ENCODE assay signal across 1 cellular context in the genomic region with DNA sequence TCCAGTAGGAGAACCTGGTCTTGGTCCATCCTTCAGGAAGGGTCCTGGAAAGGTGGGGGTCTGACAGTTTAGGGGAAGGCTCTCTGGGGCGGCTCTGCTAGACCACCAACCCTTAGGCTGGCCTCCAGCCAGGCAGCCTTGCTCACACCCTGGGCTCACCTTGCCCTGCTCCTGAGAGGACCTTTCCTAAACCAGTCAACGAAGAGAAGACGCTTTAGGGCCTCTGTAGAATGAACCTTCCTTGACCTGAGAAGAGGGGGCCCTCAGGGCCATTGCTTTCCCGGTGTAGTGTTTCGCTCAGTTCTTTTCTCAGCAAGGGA.
TF ChIP-seq lines count a peak whose summit lies in the region.

No MANE protein-coding gene starts in this region.

TF ChIP-seq in K562, 482 proteins besides CTCF, POLR2A, EP300 and RAD21:
- no peak for TF ChIP-seq TAF1 (IDR thresholded peaks at IDR 0.05; ENCODE audit: control insufficient read depth, extremely low read depth, insufficient read depth, low read length, severe bottlenecking)
- no peak for TF ChIP-seq PCBP1 (IDR thresholded peaks at IDR 0.05; ENCODE audit: low read depth, low read length, poor library complexity, severe bottlenecking)
- TF ChIP-seq, protein P1, sequence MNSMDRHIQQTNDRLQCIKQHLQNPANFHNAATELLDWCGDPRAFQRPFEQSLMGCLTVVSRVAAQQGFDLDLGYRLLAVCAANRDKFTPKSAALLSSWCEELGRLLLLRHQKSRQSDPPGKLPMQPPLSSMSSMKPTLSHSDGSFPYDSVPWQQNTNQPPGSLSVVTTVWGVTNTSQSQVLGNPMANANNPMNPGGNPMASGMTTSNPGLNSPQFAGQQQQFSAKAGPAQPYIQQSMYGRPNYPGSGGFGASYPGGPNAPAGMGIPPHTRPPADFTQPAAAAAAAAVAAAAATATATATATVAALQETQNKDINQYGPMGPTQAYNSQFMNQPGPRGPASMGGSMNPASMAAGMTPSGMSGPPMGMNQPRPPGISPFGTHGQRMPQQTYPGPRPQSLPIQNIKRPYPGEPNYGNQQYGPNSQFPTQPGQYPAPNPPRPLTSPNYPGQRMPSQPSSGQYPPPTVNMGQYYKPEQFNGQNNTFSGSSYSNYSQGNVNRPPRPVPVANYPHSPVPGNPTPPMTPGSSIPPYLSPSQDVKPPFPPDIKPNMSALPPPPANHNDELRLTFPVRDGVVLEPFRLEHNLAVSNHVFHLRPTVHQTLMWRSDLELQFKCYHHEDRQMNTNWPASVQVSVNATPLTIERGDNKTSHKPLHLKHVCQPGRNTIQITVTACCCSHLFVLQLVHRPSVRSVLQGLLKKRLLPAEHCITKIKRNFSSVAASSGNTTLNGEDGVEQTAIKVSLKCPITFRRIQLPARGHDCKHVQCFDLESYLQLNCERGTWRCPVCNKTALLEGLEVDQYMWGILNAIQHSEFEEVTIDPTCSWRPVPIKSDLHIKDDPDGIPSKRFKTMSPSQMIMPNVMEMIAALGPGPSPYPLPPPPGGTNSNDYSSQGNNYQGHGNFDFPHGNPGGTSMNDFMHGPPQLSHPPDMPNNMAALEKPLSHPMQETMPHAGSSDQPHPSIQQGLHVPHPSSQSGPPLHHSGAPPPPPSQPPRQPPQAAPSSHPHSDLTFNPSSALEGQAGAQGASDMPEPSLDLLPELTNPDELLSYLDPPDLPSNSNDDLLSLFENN (IDR thresholded peaks at IDR 0.05; ENCODE audit: low read depth in 2 of 2, low read length in 2 of 2) = no peak
- no peak for TF ChIP-seq ZNF551 (CRISPR knock-in tag; IDR thresholded peaks at IDR 0.05)
- no peak for TF ChIP-seq MCM2 (IDR thresholded peaks at IDR 0.05; ENCODE audit: low read depth)
- no peak for TF ChIP-seq NR2C2 (CRISPR knock-in tag; IDR thresholded peaks at IDR 0.05)
- TF ChIP-seq NR2C2 (tag; IDR thresholded peaks at IDR 0.05) = no peak
- TF ChIP-seq ZBTB17 (CRISPR knock-in tag; IDR thresholded peaks at IDR 0.05) = no peak
- TF ChIP-seq POLR2AphosphoS5 (IDR thresholded peaks at IDR 0.05; ENCODE audit: control insufficient read depth, insufficient read depth, low read depth, low read length) = no peak
